8 cellular contexts compared by ENCODE assay signal in genomic region chr17:28718317-28718672, GRCh38. TPM values are rescaled to one million over a fixed set of nuclear protein-coding genes. Genes with fewer than 3 reads are reported as not detected.
DNase-seq lines count a peak whose midpoint lies in the region; ATAC-seq, FAIRE-seq and TF ChIP-seq lines count a peak whose summit lies in the region.

No MANE protein-coding gene starts in this region.

- H3K4me1 ChIP-seq in Peyer's patch (peaks cover 9 to 38% (median 21%) of the 10 kb centered on the region in 4 donors), parathyroid adenoma (peaks cover 18% of the 10 kb centered on the region)

- H2AFZ ChIP-seq in parathyroid adenoma = peak overlapping the region; percentile 93

- no peak for TF ChIP-seq POLR2A in Peyer's patch (IDR thresholded peaks at IDR 0.05)

- H3K27ac ChIP-seq in Peyer's patch (peak overlapping the region; percentile 62 to 92 (median 90)), epithelial cell of prostate (peak overlapping the region; percentile 99), parathyroid adenoma (peak overlapping the region; percentile 86)

- DNase-seq in D341Med (ENCODE audit: low spot score) (peak; percentile 30), Peyer's patch (no peak), epithelial cell of prostate (ENCODE audit: low read depth, low spot score) (no peak), NCI-H774 (lab: John Stamatoyannopoulos, UW) (no peak), frontal cortex (ENCODE audit: low spot score in 2 of 2) (no peak)
- DNase-seq in effector CD8-positive, alpha-beta T cell (lab: John Stamatoyannopoulos, UW) = no peak

- H3K36me3 ChIP-seq in Peyer's patch = peaks cover 0 to 33% (median 0%) of the 10 kb centered on the region in 3 donors
- H3K36me3 ChIP-seq in parathyroid adenoma (ENCODE audit: control insufficient read depth, insufficient read depth, low read length) = no peaks in the 10 kb centered on the region

- peak overlapping the region; percentile 88 for H3K4me2 ChIP-seq in parathyroid adenoma (ENCODE audit: low read length)

- no peak for FAIRE-seq in frontal cortex (lab: Jason Lieb, UNC)

- peaks cover 8% of the 10 kb centered on the region for H3K79me2 ChIP-seq in parathyroid adenoma

- TF ChIP-seq CTCF in Peyer's patch (IDR thresholded peaks at IDR 0.05) (no peak), parathyroid adenoma (IDR thresholded peaks at IDR 0.05) (no peak)

- no peak overlapping the region for H3K9ac ChIP-seq in parathyroid adenoma

- peak overlapping the region in 3 of 4 donors; percentile 44 to 58 (median 54) for H3K4me3 ChIP-seq in Peyer's patch
- H3K4me3 ChIP-seq in parathyroid adenoma (ENCODE audit: low read depth, low read length) = peak overlapping the region; percentile 67

- H3K9me3 ChIP-seq in Peyer's patch (no peaks in the 10 kb centered on the region), parathyroid adenoma (ENCODE audit: control insufficient read depth, low read length) (no peaks in the 10 kb centered on the region)

- no peak for ATAC-seq in GM18511 (IDR thresholded peaks at IDR 0.05; ENCODE audit: unreplicated experiment)

- H3K27me3 ChIP-seq in Peyer's patch (no peaks in the 10 kb centered on the region), parathyroid adenoma (ENCODE audit: control insufficient read depth, insufficient read depth, low read length) (no peaks in the 10 kb centered on the region)

RNA-seq across cellular contexts. Expression of gene RAB34, which starts 0.6 kb away (rescaled TPM):
- total RNA-seq in Peyer's patch (10 to 100 TPM; 14.5 to 69.3 (median 30.2) TPM), frontal cortex (12.2 TPM)

RNA-seq across cellular contexts. Expression of gene RPL23A, which starts 1.5 kb away (rescaled TPM):
- total RNA-seq in Peyer's patch (100 to 1,000 TPM; 214 to 675 (median 268) TPM), frontal cortex (436 TPM)

RNA-seq across cellular contexts. Expression of gene PROCA1, which starts 6.6 kb away (rescaled TPM):
- total RNA-seq in Peyer's patch (1 to 10 TPM in 3 of 4 donors, not detected in 1; 1.7 to 3.5 (median 3.1) TPM), frontal cortex (2.9 TPM)

RNA-seq across cellular contexts. Expression of gene TLCD1, which starts 7.7 kb away (rescaled TPM):
- 1 to 10 TPM; 3.3 to 9.1 (median 5.8) TPM for total RNA-seq in Peyer's patch
- under 0.01 TPM for total RNA-seq in frontal cortex

RNA-seq across cellular contexts. Expression of gene NEK8, which starts 10.3 kb away (rescaled TPM):
- total RNA-seq in Peyer's patch (10 to 100 TPM in 2 of 4 donors, 1 to 10 TPM in 2; 7.4 to 89.1 (median 14.0) TPM), frontal cortex (0.82 TPM)
